8 cellular contexts compared by ENCODE assay signal in genomic region chr2:73828389-73828817, GRCh38. TPM values are rescaled to one million over a fixed set of nuclear protein-coding genes. Genes with fewer than 3 reads are reported as not detected.
DNase-seq lines count a peak whose midpoint lies in the region; ATAC-seq and TF ChIP-seq lines count a peak whose summit lies in the region.

No MANE protein-coding gene starts in this region.

- CTCF ChIA-PET in activated CD4-positive, alpha-beta T cell treated with anti-CD3 and anti-CD28 coated beads, Interleukin-2, amount 10 ng/mL, durations not matched to agents 7 days and 5 days (lab: Charles Lee) = interaction anchor here (0.6 to 2.9 kb wide), 21 partner anchors 10 to 665 kb away, joined by 3 to 12 read pairs (median 3); no protein-coding TSS in a partner anchor

- H3K36me3 Mint-ChIP-seq in activated CD4-positive, alpha-beta T cell treated with anti-CD3 and anti-CD28 coated beads, Interleukin-2, amount 10 ng/mL, durations not matched to agents 7 days and 5 days (ENCODE audit: low read depth) = peaks cover 24% of the 10 kb centered on the region

- peak overlapping the region; percentile 97 for H3K27ac Mint-ChIP-seq in activated CD4-positive, alpha-beta T cell treated with anti-CD3 and anti-CD28 coated beads, Interleukin-2, amount 10 ng/mL, durations not matched to agents 7 days and 5 days

- DNase-seq in activated CD4-positive, alpha-beta T cell treated with anti-CD3 and anti-CD28 coated beads, Interleukin-2, amount 10 ng/mL, durations not matched to agents 7 days and 5 days = no peak
- no peak for DNase-seq in activated CD4-positive, alpha-beta T cell treated with anti-CD3 and anti-CD28 coated beads, Interleukin-2, amount 50 U/mL, for 48 hours
- DNase-seq in adrenal gland = no peak
- no peak for DNase-seq in left lung
- DNase-seq in thoracic aorta (ENCODE audit: low spot score) = no peak
- no peak for DNase-seq in hippocampal formation (lab: John Stamatoyannopoulos, UW)
- DNase-seq in NCI-H774 (lab: John Stamatoyannopoulos, UW) = no peak
- no peak for DNase-seq in SW 1271 (lab: John Stamatoyannopoulos, UW)

- H3K27me3 Mint-ChIP-seq in activated CD4-positive, alpha-beta T cell treated with anti-CD3 and anti-CD28 coated beads, Interleukin-2, amount 10 ng/mL, durations not matched to agents 7 days and 5 days = no peaks in the 10 kb centered on the region

- H3K4me1 ChIP-seq in adrenal gland (replicated peaks in 1 of 2) (peaks cover 0 to 27% of the 10 kb centered on the region in 2 donors), left lung (peaks cover 7 to 29% of the 10 kb centered on the region in 2 donors), thoracic aorta (ENCODE audit: control insufficient read depth in 1 of 2, low read depth in 2 of 2) (peaks cover 14 to 48% of the 10 kb centered on the region in 2 donors)

- no peaks in the 10 kb centered on the region for H3K9me3 ChIP-seq in adrenal gland (replicated peaks in 1 of 3)
- no peaks in the 10 kb centered on the region for H3K9me3 ChIP-seq in left lung
- no peaks in the 10 kb centered on the region for H3K9me3 ChIP-seq in thoracic aorta

- H3K4me3 ChIP-seq in adrenal gland = peak overlapping the region in 2 of 4 donors; percentile 72 to 73
- H3K4me3 ChIP-seq in left lung = peak overlapping the region; percentile 73 to 90
- H3K4me3 ChIP-seq in thoracic aorta = peak overlapping the region; percentile 81

- POLR2A ChIA-PET in activated CD4-positive, alpha-beta T cell treated with anti-CD3 and anti-CD28 coated beads, Interleukin-2, amount 10 ng/mL, durations not matched to agents 7 days and 5 days (lab: Charles Lee) = interaction anchor here (0.6 to 0.9 kb wide), 3 partner anchors 92 to 299 kb away, joined by 3 to 9 read pairs (median 6); partner anchors contain the start of gene TPRKB

- WGBS in adrenal gland, 4 donors = 60 to 69% (median 62%) methylated on average over 4 of the region's 4 CpGs

- intact Hi-C loops in adrenal gland (cut with DNase I) (loop anchor here in 1 of 2 donors (10.0 kb wide), 1 partner anchor 316 kb away; the partner anchor contains the start of gene BOLA3), left lung (cut with DNase I) (no loop called here)

- no peak for TF ChIP-seq POLR2A in adrenal gland (IDR thresholded peaks at IDR 0.05)

- peaks cover 46% of the 10 kb centered on the region for H3K4me1 Mint-ChIP-seq in activated CD4-positive, alpha-beta T cell treated with anti-CD3 and anti-CD28 coated beads, Interleukin-2, amount 10 ng/mL, durations not matched to agents 7 days and 5 days

- H3K9me3 Mint-ChIP-seq in activated CD4-positive, alpha-beta T cell treated with anti-CD3 and anti-CD28 coated beads, Interleukin-2, amount 10 ng/mL, durations not matched to agents 7 days and 5 days = peaks cover 6% of the 10 kb centered on the region

- no peaks in the 10 kb centered on the region for H3K27me3 ChIP-seq in adrenal gland
- no peaks in the 10 kb centered on the region for H3K27me3 ChIP-seq in left lung
- no peaks in the 10 kb centered on the region for H3K27me3 ChIP-seq in thoracic aorta (replicated peaks; ENCODE audit: insufficient read depth)

- H3K36me3 ChIP-seq in adrenal gland (replicated peaks in 1 of 2) = peaks cover 0 to 8% of the 10 kb centered on the region in 2 donors
- H3K36me3 ChIP-seq in left lung = peaks cover 0 to 18% of the 10 kb centered on the region in 2 donors
- H3K36me3 ChIP-seq in thoracic aorta = peaks cover 4% of the 10 kb centered on the region

- TF ChIP-seq CTCF in adrenal gland (IDR thresholded peaks at IDR 0.05) (no peak), left lung (IDR thresholded peaks at IDR 0.05) (no peak), thoracic aorta (IDR thresholded peaks at IDR 0.05) (no peak)

- H3K4me3 Mint-ChIP-seq in activated CD4-positive, alpha-beta T cell treated with anti-CD3 and anti-CD28 coated beads, Interleukin-2, amount 10 ng/mL, durations not matched to agents 7 days and 5 days = peak overlapping the region; percentile 96

- H3K27ac ChIP-seq in adrenal gland = peak overlapping the region in 3 of 5 donors; percentile 78 to 93 (median 92)
- H3K27ac ChIP-seq in left lung = peak overlapping the region; percentile 92 to 97
- peak overlapping the region in 1 of 2 donors; percentile 90 for H3K27ac ChIP-seq in thoracic aorta

- ATAC-seq in left lung = no peak
- no peak for ATAC-seq in thoracic aorta (ENCODE audit: insufficient number of reproducible peaks, low FRiP score, low read depth)

RNA-seq across cellular contexts. Expression of gene STAMBP, which starts 0.4 kb away (rescaled TPM):
- total RNA-seq in activated CD4-positive, alpha-beta T cell treated with anti-CD3 and anti-CD28 coated beads, Interleukin-2, amount 10 ng/mL, durations not matched to agents 7 days and 5 days = 10 to 100 TPM; 37.2 to 38.4 TPM
- total RNA-seq in adrenal gland (10 to 100 TPM; 15.7 to 36.0 (median 27.4) TPM), left lung (10 to 100 TPM; 32.6 to 40.5 TPM), thoracic aorta (10 to 100 TPM; 23.8 to 34.4 TPM)
- 10 to 100 TPM; 18.4 to 44.8 (median 24.1) TPM for polyA plus RNA-seq in adrenal gland

RNA-seq across cellular contexts. Expression of gene C2orf78, which starts 44.4 kb away (rescaled TPM):
- total RNA-seq in activated CD4-positive, alpha-beta T cell treated with anti-CD3 and anti-CD28 coated beads, Interleukin-2, amount 10 ng/mL, durations not matched to agents 7 days and 5 days = not detected
- total RNA-seq in adrenal gland (not detected), left lung (not detected), thoracic aorta (not detected)
- under 1 TPM in 1 of 3 donors, not detected in 2; 0.08 TPM for polyA plus RNA-seq in adrenal gland

RNA-seq across cellular contexts. Expression of gene DUSP11, which starts 48.5 kb away (rescaled TPM):
- 10 to 100 TPM; 28.7 to 29.4 TPM for total RNA-seq in activated CD4-positive, alpha-beta T cell treated with anti-CD3 and anti-CD28 coated beads, Interleukin-2, amount 10 ng/mL, durations not matched to agents 7 days and 5 days
- total RNA-seq in adrenal gland = 10 to 100 TPM; 12.1 to 31.8 (median 16.8) TPM
- polyA plus RNA-seq in adrenal gland = 10 to 100 TPM; 11.3 to 26.3 (median 13.7) TPM
- total RNA-seq in left lung = 10 to 100 TPM; 16.6 to 17.1 TPM
- total RNA-seq in thoracic aorta = 10 to 100 TPM; 24.1 to 34.8 TPM
